ENCODE assay signal across 16 cellular contexts in the genomic region with DNA sequence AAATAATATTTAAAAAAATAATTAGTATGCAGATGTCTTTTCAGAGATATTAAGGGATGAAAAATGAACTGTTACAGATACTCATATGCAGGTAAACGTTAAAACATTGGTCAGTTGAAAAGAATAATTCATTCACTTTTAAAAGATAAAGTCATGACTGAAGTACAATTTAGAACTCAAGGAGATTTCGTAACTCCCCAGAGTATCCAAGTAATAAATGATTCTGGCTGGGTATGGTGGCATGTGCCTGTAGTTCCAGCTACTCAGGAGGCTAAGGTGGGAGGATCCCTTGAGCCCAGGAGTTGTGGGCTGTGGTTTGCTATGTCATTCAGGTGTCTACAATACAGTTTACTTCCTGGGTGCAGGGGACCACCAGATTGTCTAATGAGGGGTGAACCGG.
DNase-seq lines count a peak whose midpoint lies in the region; ATAC-seq and TF ChIP-seq lines count a peak whose summit lies in the region.
"Had no signal": no experiment of that assay in that cellular context is flagged by ENCODE, and none has a peak within 500 bp of the region (broad histone marks: within the 10 kb centered on the region; RNA-seq: fewer than 3 reads in every experiment).

No MANE protein-coding gene starts in this region.

- H3K36me3 ChIP-seq in GM23248 (ENCODE audit: low read depth) (no peaks in the 10 kb centered on the region), heart right ventricle (peaks cover 0 to 11% (median 0%) of the 10 kb centered on the region in 9 donors)

- H3K79me2 ChIP-seq in GM23248 (ENCODE audit: insufficient read depth), result no peaks in the 10 kb centered on the region

- H3K27ac ChIP-seq in GM23248 (no peak overlapping the region), heart right ventricle (no peak overlapping the region)
- H3K27ac ChIP-seq: C4-2B, HL-60 had no signal

- no peak for TF ChIP-seq POLR2A in NB4 (IDR thresholded peaks at IDR 0.05; ENCODE audit: extremely low read depth, insufficient read length)

- H3K9ac ChIP-seq in GM23248, result no peak overlapping the region

- H3F3A ChIP-seq in GM23248 (ENCODE audit: insufficient read depth), result no peaks in the 10 kb centered on the region

- H3K4me3 ChIP-seq in GM23248 (no peak overlapping the region), NB4 (ENCODE audit: low read depth, low read length) (no peak overlapping the region), cardiac fibroblast (replicated peaks in 1 of 2; ENCODE audit: low read depth in 2 of 2, low read length in 2 of 2) (no peak overlapping the region), fibroblast of mammary gland (ENCODE audit: control insufficient read depth, low read depth, low read length) (no peak overlapping the region), heart right ventricle (no peak overlapping the region)

- TF ChIP-seq CTCF in NB4 (IDR thresholded peaks at IDR 0.05; ENCODE audit: low read depth, low read length), result no peak
- no peak for TF ChIP-seq CTCF in cardiac fibroblast (IDR thresholded peaks at IDR 0.05; ENCODE audit: low read depth, low read length)
- no peak for TF ChIP-seq CTCF in fibroblast of mammary gland (conservative IDR thresholded peaks at IDR 0.05; ENCODE audit: control insufficient read depth, insufficient read depth, low read depth, low read length)
- TF ChIP-seq CTCF in heart right ventricle (IDR thresholded peaks at IDR 0.05), result no peak

- H2AFZ ChIP-seq in GM23248, result no peak overlapping the region

- in situ Hi-C loops in GM23248 (cut with MboI), result no loop called here

- intact Hi-C loops in heart right ventricle (cut with DNase I), result no loop called here

- H3K4me1 ChIP-seq in GM23248 (ENCODE audit: insufficient read depth) (no peaks in the 10 kb centered on the region), heart right ventricle (peaks cover 0 to 16% (median 6%) of the 10 kb centered on the region in 9 donors)

- H3K27me3 ChIP-seq in GM23248 (replicated peaks; ENCODE audit: insufficient read depth), result no peaks in the 10 kb centered on the region
- H3K27me3 ChIP-seq in heart right ventricle, result no peaks in the 10 kb centered on the region
- H3K27me3 ChIP-seq: BE2C had no signal

- H4K20me1 ChIP-seq in GM23248 (ENCODE audit: insufficient read depth), result no peaks in the 10 kb centered on the region

- no peaks in the 10 kb centered on the region for H3K9me2 ChIP-seq in GM23248 (ENCODE audit: insufficient read depth)

- WGBS in GM23248 (ENCODE audit: low coverage in 1 of 2, low lambda C conversion rate in 2 of 2, missing lambda C conversion rate in 2 of 2), 2 experiments, result 86 to 94% methylated on average over 3 of the region's 3 CpGs
- 96 to 98% methylated on average over 3 of the region's 3 CpGs for WGBS in heart right ventricle, 2 donors

- no peak overlapping the region for H3K4me2 ChIP-seq in GM23248 (ENCODE audit: unreplicated experiment)

- no peaks in the 10 kb centered on the region for H3K9me3 ChIP-seq in GM23248 (ENCODE audit: low read depth)
- no peaks in the 10 kb centered on the region for H3K9me3 ChIP-seq in heart right ventricle
- H3K9me3 ChIP-seq: BE2C had no signal

- ATAC-seq in GM18498 (IDR thresholded peaks at IDR 0.05; ENCODE audit: unreplicated experiment), result no peak
- no peak for ATAC-seq in heart right ventricle

- DNase-seq in GM23248, result peak; percentile 12
- DNase-seq in NB4 (ENCODE audit: low read depth), result peak; percentile 58
- peak; percentile 25 to 28 for DNase-seq in cardiac fibroblast (ENCODE audit: low read depth in 2 of 2)
- DNase-seq in fibroblast of mammary gland (ENCODE audit: low read depth), result peak; percentile 44
- no peak for DNase-seq in DMS 273 treated with DMSO at 0.1 percent for 48 hours (lab: John Stamatoyannopoulos, UW)
- no peak for DNase-seq in heart right ventricle
- no peak for DNase-seq in COR-L47 (lab: John Stamatoyannopoulos, UW)
- DNase-seq: BE2C; CD4-positive, alpha-beta memory T cell; DND-41; GDM1; HCEC 1CT; HFFc6 had no signal

Comparison
In these comparisons a context has a peak if more than half of its experiments do, and no peak if none do; other contexts are left out.
1. DNase-seq: peak in GM23248 (single experiment), NB4 (single experiment), cardiac fibroblast (2 of 2) and fibroblast of mammary gland (single experiment); none in DMS 273 treated with DMSO at 0.1 percent for 48 hours (single experiment), heart right ventricle (0 of 2) and COR-L47 (single experiment).